ENCODE assay signal across 27 cellular contexts in genomic region chr12:77998236-77998786, GRCh38.
DNase-seq lines count a peak whose midpoint lies in the region; ATAC-seq, FAIRE-seq and TF ChIP-seq lines count a peak whose summit lies in the region.
"Had no signal": no experiment of that assay in that cellular context is flagged by ENCODE, and none has a peak within 500 bp of the region (broad histone marks: within the 10 kb centered on the region; RNA-seq: fewer than 3 reads in every experiment).

No MANE protein-coding gene starts in this region.

- H3K36me3 ChIP-seq in OCI-LY7 (ENCODE audit: insufficient read depth, low read length) (no peaks in the 10 kb centered on the region), MG63 (0 out of 2 replicates have a peak, but pooled peaks cover 2% of the 10 kb centered on the region), pancreas (no peaks in the 10 kb centered on the region), left ventricle myocardium inferior (no peaks in the 10 kb centered on the region)
- H3K36me3 ChIP-seq: adrenal gland; BLaER1 treated with 17β-estradiol and CSF1 and Interleukin-3, amounts not matched to agents 10 nM and 100 nM; lower lobe of right lung; spleen had no signal

- peak overlapping the region; percentile 100 for H2AFZ ChIP-seq in OCI-LY7 (ENCODE audit: low read length)

- intact Hi-C loops in OCI-LY7 (cut with micrococcal nuclease; ENCODE audit: unreplicated experiment): loop anchor here (5.0 kb wide), 2 partner anchors 394 to 1694 kb away; partner anchors contain the start of gene PAWR
- intact Hi-C loops in pancreas (cut with DNase I): no loop called here
- intact Hi-C loops in left ventricle myocardium inferior (cut with micrococcal nuclease): no loop called here

- H3K9me2 ChIP-seq in OCI-LY7 (ENCODE audit: insufficient read depth, low read length): no peaks in the 10 kb centered on the region

- CTCF ChIA-PET in OCI-LY7 (lab: Charles Lee; ENCODE audit: unreplicated experiment): no interaction called here

- peaks cover 45% of the 10 kb centered on the region for H3K4me1 ChIP-seq in OCI-LY7 (ENCODE audit: insufficient read depth, low read length, poor library complexity, severe bottlenecking)
- H3K4me1 ChIP-seq in pancreas: no peaks in the 10 kb centered on the region
- H3K4me1 ChIP-seq in left ventricle myocardium inferior: no peaks in the 10 kb centered on the region
- H3K4me1 ChIP-seq: adrenal gland, lower lobe of right lung had no signal

- H4K20me1 ChIP-seq in OCI-LY7 (ENCODE audit: insufficient read depth, low read length): no peaks in the 10 kb centered on the region
- H4K20me1 ChIP-seq: BLaER1 treated with 17β-estradiol and CSF1 and Interleukin-3, amounts not matched to agents 10 nM and 100 nM had no signal

- no peaks in the 10 kb centered on the region for H3K79me2 ChIP-seq in OCI-LY7 (ENCODE audit: insufficient read depth, low read depth, low read length)

- H3K27ac ChIP-seq in HL-60 (replicated peaks) (peak overlapping the region; percentile 85), OCI-LY7 (ENCODE audit: low read depth, low read length, poor library complexity, severe bottlenecking) (peak overlapping the region; percentile 89), pancreas (no peak overlapping the region), left ventricle myocardium inferior (replicated peaks) (no peak overlapping the region)
- H3K27ac ChIP-seq: adrenal gland, lower lobe of right lung had no signal

- 39 to 46% methylated on average over 2 of the region's 2 CpGs for WGBS in pancreas, 2 donors

- no peaks in the 10 kb centered on the region for H3K27me3 ChIP-seq in HL-60 (ENCODE audit: insufficient read depth, poor library complexity, severe bottlenecking)
- H3K27me3 ChIP-seq in MG63: no peaks in the 10 kb centered on the region
- H3K27me3 ChIP-seq in pancreas: no peaks in the 10 kb centered on the region
- no peaks in the 10 kb centered on the region for H3K27me3 ChIP-seq in left ventricle myocardium inferior (ENCODE audit: low read depth)
- H3K27me3 ChIP-seq: adrenal gland; BLaER1 treated with 17β-estradiol and CSF1 and Interleukin-3, amounts not matched to agents 10 nM and 100 nM; spleen had no signal

- TF ChIP-seq CTCF in HL-60 (IDR thresholded peaks at IDR 0.05; ENCODE audit: insufficient read depth, low read length): no peak
- 0 out of 2 replicates have a peak, but pooled peaks have one; percentile 10 for TF ChIP-seq CTCF in OCI-LY7 (conservative IDR thresholded peaks at IDR 0.05; ENCODE audit: low read length)
- TF ChIP-seq CTCF in pancreas (IDR thresholded peaks at IDR 0.05): no peak
- TF ChIP-seq CTCF in left ventricle myocardium inferior (IDR thresholded peaks at IDR 0.05; ENCODE audit: borderline replicate concordance): no peak

- POLR2A ChIA-PET in OCI-LY7 (lab: Charles Lee): interaction anchor here (0.6 to 2.1 kb wide), 5 partner anchors 10 to 181 kb away, joined by 3 to 7 read pairs (median 3); no protein-coding TSS in a partner anchor

- H3K9me3 ChIP-seq in OCI-LY7 (ENCODE audit: low read length) (no peaks in the 10 kb centered on the region), MG63 (no peaks in the 10 kb centered on the region), pancreas (no peaks in the 10 kb centered on the region), left ventricle myocardium inferior (replicated peaks) (no peaks in the 10 kb centered on the region)
- H3K9me3 ChIP-seq: adrenal gland; BLaER1 treated with 17β-estradiol and CSF1 and Interleukin-3, amounts not matched to agents 10 nM and 100 nM; lower lobe of right lung; spleen had no signal

- ATAC-seq in pancreas: no peak
- ATAC-seq in GM19328 (IDR thresholded peaks at IDR 0.05; ENCODE audit: unreplicated experiment): no peak
- ATAC-seq: right cardiac atrium had no signal

- H3K4me3 ChIP-seq in HL-60 (replicated peaks; ENCODE audit: insufficient read depth, low read length): no peak overlapping the region
- peak overlapping the region; percentile 13 for H3K4me3 ChIP-seq in OCI-LY7 (ENCODE audit: low read depth, low read length, poor library complexity, severe bottlenecking)
- H3K4me3 ChIP-seq in MG63: no peak overlapping the region
- H3K4me3 ChIP-seq in pancreas: no peak overlapping the region
- H3K4me3 ChIP-seq in left ventricle myocardium inferior: no peak overlapping the region
- H3K4me3 ChIP-seq: adrenal gland; BLaER1 treated with 17β-estradiol and CSF1 and Interleukin-3, amounts not matched to agents 10 nM and 100 nM; lower lobe of right lung had no signal

- peak overlapping the region; percentile 54 for H3K4me2 ChIP-seq in OCI-LY7 (ENCODE audit: low read length)

- DNase-seq in AML-193 (lab: John Stamatoyannopoulos, UW): peak; percentile 12 to 27
- peak; percentile 41 to 67 for DNase-seq in HL-60 (ENCODE audit: low read depth in 1 of 2, low spot score in 1 of 2)
- peak; percentile 64 for DNase-seq in OCI-LY7 (ENCODE audit: low spot score)
- DNase-seq in iris pigment epithelial cell (ENCODE audit: low read depth): peak; percentile 8
- no peak for DNase-seq in MG63
- no peak for DNase-seq in pancreas
- no peak for DNase-seq in left ventricle myocardium inferior
- DNase-seq: activated CD4-positive, alpha-beta T cell treated with anti-CD3 and anti-CD28 coated beads, Interleukin-2, amount 10 ng/mL, durations not matched to agents 7 days and 5 days; activated naive CD4-positive, alpha-beta T cell treated with Interleukin-2 at 50 U/mL for 16 hours; activated T-cell treated with anti-CD3 and anti-CD28 coated beads, Interleukin-2, amount 50 U/mL, for 48 hours; adrenal gland; cerebellar nuclear complex; DND-41; kidney; lower lobe of right lung; NCI-H1092 treated with DMSO at 0.1 percent for 48 hours; NCI-H187; NCI-H524; posterior cingulate gyrus; right cardiac atrium; spleen; SW 1271; T-helper 9 cell; trophoblast cell had no signal

- no TSS peak for BruUV-seq in OCI-LY7 (replicated peaks; lab: Mats Ljungman, UMichigan)

- no peak for FAIRE-seq in pancreas (lab: Jason Lieb, UNC)
- FAIRE-seq: endothelial cell of umbilical vein, kidney had no signal

Comparison
In these comparisons a context has a peak if more than half of its experiments do, and no peak if none do; other contexts are left out.
1. DNase-seq: peak in AML-193 (2 of 2), HL-60 (2 of 2), OCI-LY7 (single experiment) and iris pigment epithelial cell (single experiment); none in MG63 (single experiment), pancreas (0 of 6) and left ventricle myocardium inferior (single experiment).
2. H3K27ac ChIP-seq: peak in HL-60 (single experiment) and OCI-LY7 (single experiment); none in pancreas (0 of 4) and left ventricle myocardium inferior (single experiment).